ENCODE assay signal across 10 cellular contexts in the genomic region with DNA sequence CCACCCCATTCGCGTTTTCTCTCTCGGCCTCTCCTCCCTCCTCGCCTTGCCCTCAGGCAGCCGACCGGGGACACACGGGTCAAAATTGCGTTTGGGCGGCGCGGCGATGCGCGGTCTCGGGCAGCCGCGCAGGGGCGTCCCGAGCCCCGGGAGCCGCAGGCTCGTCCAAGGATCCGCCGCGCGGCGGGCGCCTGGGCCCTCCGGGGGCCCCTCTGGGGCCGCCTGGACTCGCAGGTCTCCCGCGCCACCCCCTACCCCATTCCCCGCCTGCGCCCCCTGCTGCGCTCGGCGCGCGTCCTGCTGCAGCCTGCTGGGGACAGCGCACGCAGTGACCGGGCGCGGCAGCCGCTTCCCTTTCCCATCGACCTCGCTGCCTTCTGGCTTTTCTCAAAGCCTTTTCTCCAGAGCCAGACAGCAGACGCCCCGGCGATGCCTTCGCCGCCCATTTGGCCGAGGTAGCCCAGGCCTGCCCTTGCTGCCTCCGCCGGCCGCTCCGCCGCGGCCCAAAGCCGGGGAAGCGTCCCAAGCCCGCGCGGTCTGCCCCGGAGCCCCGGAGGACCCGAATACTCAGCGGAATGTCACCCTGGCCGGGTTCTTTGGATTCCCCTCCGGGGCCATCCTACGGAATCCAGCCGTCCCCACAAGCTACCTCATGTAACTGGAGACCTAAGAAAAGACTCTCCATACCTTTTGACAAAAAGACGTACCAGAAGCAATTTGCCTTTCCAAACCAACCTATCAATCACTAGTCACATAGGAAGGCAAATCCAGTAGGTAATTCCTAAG. TPM values are rescaled to one million over a fixed set of nuclear protein-coding genes. Genes with fewer than 3 reads are reported as not detected.
DNase-seq lines count a peak whose midpoint lies in the region; ATAC-seq and TF ChIP-seq lines count a peak whose summit lies in the region.
"Had no signal": no experiment of that assay in that cellular context is flagged by ENCODE, and none has a peak within 500 bp of the region (broad histone marks: within the 10 kb centered on the region; RNA-seq: fewer than 3 reads in every experiment).

No MANE protein-coding gene starts in this region.

- CTCF ChIA-PET in CD8-positive, alpha-beta memory T cell (lab: Charles Lee), result no interaction called here
- CTCF ChIA-PET in GM10248 (lab: Yijun Ruan, JAX), result no interaction called here

- peak overlapping the region in 6 of 7 donors; percentile 41 to 84 (median 76) for H3K4me3 Mint-ChIP-seq in CD8-positive, alpha-beta memory T cell

- no peak overlapping the region for H3K27ac ChIP-seq in CD8-positive, alpha-beta memory T cell (ENCODE audit: low read depth, low read length)
- no peak overlapping the region for H3K27ac ChIP-seq in psoas muscle

- H3K36me3 Mint-ChIP-seq in CD8-positive, alpha-beta memory T cell, result no peaks in the 10 kb centered on the region

- no peak for DNase-seq in CD8-positive, alpha-beta memory T cell
- peak; percentile 72 for DNase-seq in SK-N-DZ (ENCODE audit: low spot score)
- peak; percentile 18 for DNase-seq in glomerular visceral epithelial cell (ENCODE audit: extremely low spot score)
- DNase-seq in psoas muscle, result no peak
- no peak for DNase-seq in anterior cingulate cortex (lab: John Stamatoyannopoulos, UW)
- no peak for DNase-seq in MV-4-11 (lab: John Stamatoyannopoulos, UW)
- no peak for DNase-seq in GM10248 (ENCODE audit: extremely low spot score)
- DNase-seq in KG1 (lab: John Stamatoyannopoulos, UW), result no peak

- no peak for TF ChIP-seq CTCF in psoas muscle (IDR thresholded peaks at IDR 0.05)
- no peak for TF ChIP-seq CTCF in GM10248 (IDR thresholded peaks at IDR 0.05; ENCODE audit: control extremely low read depth, extremely low read depth, low read depth, missing control alignments)

- no peak overlapping the region for H3K4me3 ChIP-seq in CD8-positive, alpha-beta memory T cell (ENCODE audit: low read length)
- H3K4me3 ChIP-seq in psoas muscle, result peak overlapping the region; percentile 65

- no peaks in the 10 kb centered on the region for H3K9me3 ChIP-seq in CD8-positive, alpha-beta memory T cell (ENCODE audit: low read length)
- no peaks in the 10 kb centered on the region for H3K9me3 ChIP-seq in psoas muscle

- H3K9me3 Mint-ChIP-seq in CD8-positive, alpha-beta memory T cell, result peaks cover 0 to 3% (median 0%) of the 10 kb centered on the region in 5 donors
- H3K9me3 Mint-ChIP-seq: T-helper 1 cell treated with Interleukin-12 subunit alpha and Interleukin-12 subunit beta and Interleukin-4 antibody, amounts not matched to agents 30 μg/mL and 1 μg/mL, for 36 hours had no signal

- H3K4me1 Mint-ChIP-seq in CD8-positive, alpha-beta memory T cell, result peaks cover 4 to 16% (median 14%) of the 10 kb centered on the region in 3 donors

- intact Hi-C loops in psoas muscle (cut with DNase I), result no loop called here

- ATAC-seq in psoas muscle, result peak in 3 of 4 donors; percentile 40 to 52 (median 42)

- no peaks in the 10 kb centered on the region for H3K36me3 ChIP-seq in CD8-positive, alpha-beta memory T cell (ENCODE audit: insufficient read depth, low read length)
- no peaks in the 10 kb centered on the region for H3K36me3 ChIP-seq in psoas muscle (ENCODE audit: insufficient read depth in 1 of 2, low read depth in 1 of 2)

- 1 to 2% (median 1%) methylated on average over 60 to 74 of the region's 74 CpGs for WGBS in psoas muscle, 3 donors

- POLR2A ChIA-PET in CD8-positive, alpha-beta memory T cell (lab: Charles Lee), result no interaction called here
- POLR2A ChIA-PET in GM10248 (lab: Yijun Ruan, JAX), result no interaction called here

- H3K27me3 ChIP-seq in CD8-positive, alpha-beta memory T cell (ENCODE audit: insufficient read depth, low read length, poor library complexity, severe bottlenecking), result peaks cover 8% of the 10 kb centered on the region
- H3K27me3 ChIP-seq in psoas muscle (ENCODE audit: insufficient read depth in 3 of 3, low read length in 2 of 3), result peaks cover 4 to 63% (median 10%) of the 10 kb centered on the region in 3 donors

- peaks cover 33 to 86% of the 10 kb centered on the region in 2 donors for H3K27me3 Mint-ChIP-seq in CD8-positive, alpha-beta memory T cell

- peak overlapping the region in 1 of 8 donors; percentile 27 for H3K27ac Mint-ChIP-seq in CD8-positive, alpha-beta memory T cell
- H3K27ac Mint-ChIP-seq: T-helper 1 cell treated with Interleukin-12 subunit alpha and Interleukin-12 subunit beta and Interleukin-4 antibody, amounts not matched to agents 30 μg/mL and 1 μg/mL, for 36 hours had no signal

- no peaks in the 10 kb centered on the region for H3K4me1 ChIP-seq in CD8-positive, alpha-beta memory T cell (ENCODE audit: insufficient read depth, low read length)
- peaks cover 7% of the 10 kb centered on the region for H3K4me1 ChIP-seq in psoas muscle

RNA-seq across cellular contexts. Expression of a gene that starts 16.5 kb away (rescaled TPM):
- total RNA-seq in CD8-positive, alpha-beta memory T cell, result not detected
- not detected for polyA plus RNA-seq in CD8-positive, alpha-beta memory T cell
- polyA plus RNA-seq in SK-N-DZ (2014; cell fraction: cytosol; rRNA removed), result not detected in 2 replicates
- polyA plus RNA-seq in SK-N-DZ (2014; cell fraction: nucleus; rRNA removed), result not detected in 2 replicates
- total RNA-seq in psoas muscle, result not detected
- polyA plus RNA-seq in psoas muscle, result not detected
- total RNA-seq: pulmonary artery endothelial cell had no signal

Comparison
In these comparisons a context has a peak if more than half of its experiments do, and no peak if none do; other contexts are left out.
1. DNase-seq: peak in SK-N-DZ (single experiment) and glomerular visceral epithelial cell (single experiment); none in CD8-positive, alpha-beta memory T cell (0 of 5), psoas muscle (0 of 2), anterior cingulate cortex (0 of 58), MV-4-11 (single experiment), GM10248 (single experiment) and KG1 (single experiment).